ENCODE assay signal across 32 cellular contexts in the genomic region with DNA sequence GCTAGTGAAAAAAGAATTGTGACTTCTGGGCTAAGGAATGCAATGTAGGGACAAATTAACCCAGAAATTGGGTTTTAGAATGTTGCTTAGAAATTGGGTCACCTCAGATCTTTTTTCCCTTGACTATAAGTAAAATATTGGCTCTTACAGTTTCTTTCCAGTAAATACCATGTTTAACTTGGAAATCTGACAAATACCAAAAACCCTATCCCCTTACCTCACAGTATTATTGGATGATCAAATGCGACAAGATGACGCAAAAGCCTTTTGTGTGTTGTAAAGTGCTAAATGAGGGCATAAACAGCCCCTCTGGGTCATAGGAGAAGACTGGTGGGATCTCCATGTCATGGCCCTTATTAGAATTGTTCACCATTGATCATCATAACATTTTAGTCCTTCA. TPM values are rescaled to one million over a fixed set of nuclear protein-coding genes. Genes with fewer than 3 reads are reported as not detected.
"Had no signal": no experiment of that assay in that cellular context is flagged by ENCODE, and none has a peak within 500 bp of the region (broad histone marks: within the 10 kb centered on the region; RNA-seq: fewer than 3 reads in every experiment).

No MANE protein-coding gene starts in this region.

- H3K27ac ChIP-seq: adrenal gland, body of pancreas, brain microvascular endothelial cell, breast epithelium, VCaP had no signal

- H3K36me3 ChIP-seq: adrenal gland, brain microvascular endothelial cell, breast epithelium had no signal

- H3K9me3 ChIP-seq: adrenal gland, body of pancreas, breast epithelium had no signal

- H3K27me3 ChIP-seq: brain microvascular endothelial cell had no signal

- ATAC-seq: activated CD8-positive, alpha-beta T cell treated with anti-CD3 and anti-CD28 coated beads for 36 hours; activated naive CD8-positive, alpha-beta T cell treated with anti-CD3 and anti-CD28 coated beads, Interleukin-2, amount 50 U/mL, for 24 hours; activated T-cell treated with anti-CD3 and anti-CD28 coated beads, Interleukin-2, amount 50 U/mL, for 4 hours; activated T-cell treated with anti-CD3 and anti-CD28 coated beads, Interleukin-2, amount 50 U/mL, for 72 hours; activated T-helper 17 cell treated with anti-CD3 and anti-CD28 coated beads, Interleukin-2, amount 50 U/mL, for 72 hours; body of pancreas had no signal

- H3K4me3 ChIP-seq: adrenal gland, body of pancreas, breast epithelium had no signal

- H3K4me1 ChIP-seq: adrenal gland, breast epithelium had no signal

- DNase-seq: activated B cell treated with CpG ODN at 0.5 μM for 24 hours; activated CD4-positive, alpha-beta memory T cell treated with anti-CD3 and anti-CD28 coated beads for 36 hours; activated CD4-positive, alpha-beta T cell treated with anti-CD3 and anti-CD28 coated beads for 4 hours; activated CD4-positive, alpha-beta T cell treated with anti-CD3 and anti-CD28 coated beads, Interleukin-2, amount 10 ng/mL, durations not matched to agents 24 days and 14 days; activated CD4-positive, alpha-beta T cell treated with anti-CD3 and anti-CD28 coated beads, Interleukin-2, amount 50 U/mL, for 1 hour; activated CD4-positive, alpha-beta T cell treated with anti-CD3 and anti-CD28 coated beads, Interleukin-2, amount 50 U/mL, for 4 hours; activated CD4-positive, CD25-positive, alpha-beta regulatory T cell treated with anti-CD3 and anti-CD28 coated beads, Interleukin-2, amount 50 U/mL, for 72 hours; activated CD8-positive, alpha-beta memory T cell treated with anti-CD3 and anti-CD28 coated beads, Interleukin-2, amount 50 U/mL, for 4 hours; activated CD8-positive, alpha-beta T cell treated with anti-CD3 and anti-CD28 coated beads for 36 hours; activated effector memory CD4-positive, alpha-beta T cell treated with anti-CD3 and anti-CD28 coated beads, Interleukin-2, amount 50 U/mL, for 16 hours; activated gamma-delta T cell treated with Interleukin-2 at 50 U/mL for 16 hours; activated naive CD4-positive, alpha-beta T cell; activated naive CD4-positive, alpha-beta T cell treated with anti-CD3 and anti-CD28 coated beads, Interleukin-2, amount 10 ng/mL, durations not matched to agents 7 days and 5 days; activated naive CD8-positive, alpha-beta T cell treated with anti-CD3 and anti-CD28 coated beads, Interleukin-2, amount 10 ng/mL, durations not matched to agents 7 days and 5 days; activated naive CD8-positive, alpha-beta T cell treated with anti-CD3 and anti-CD28 coated beads, Interleukin-2, amount 50 U/mL, for 24 hours; activated T-cell treated with anti-CD3 and anti-CD28 coated beads for 4 hours; activated T-cell treated with anti-CD3 and anti-CD28 coated beads, Interleukin-2, amount 50 U/mL, for 1 hour; activated T-cell treated with anti-CD3 and anti-CD28 coated beads, Interleukin-2, amount 50 U/mL, for 4 hours; activated T-cell treated with anti-CD3 and anti-CD28 coated beads, Interleukin-2, amount 50 U/mL, for 72 hours; adrenal gland; amniotic stem cell; aorta; body of pancreas; brain microvascular endothelial cell; central memory CD4-positive, alpha-beta T cell; T-helper 1 cell; T-helper 2 cell; T-helper 9 cell had no signal

RNA-seq across cellular contexts. Expression of a gene that starts 6.1 kb away (rescaled TPM):
- total RNA-seq: activated CD8-positive, alpha-beta memory T cell treated with anti-CD3 and anti-CD28 coated beads for 36 hours had no signal
